In genomic region chr2:145592362-145592761, GRCh38 we compare ENCODE assay signal across 26 cellular contexts.
DNase-seq lines count a peak whose midpoint lies in the region; ATAC-seq, FAIRE-seq and TF ChIP-seq lines count a peak whose summit lies in the region.
"Had no signal": no experiment of that assay in that cellular context is flagged by ENCODE, and none has a peak within 500 bp of the region (broad histone marks: within the 10 kb centered on the region; RNA-seq: fewer than 3 reads in every experiment).

No MANE protein-coding gene starts in this region.

- H4K91ac ChIP-seq in neuronal stem cell (ENCODE audit: low read depth, low read length, poor library complexity): no peak overlapping the region

- H3K9ac ChIP-seq in neuronal stem cell (ENCODE audit: low read depth, low read length, poor library complexity): no peak overlapping the region

- H2AK5ac ChIP-seq in neuronal stem cell (ENCODE audit: low read depth, low read length): no peak overlapping the region

- no peaks in the 10 kb centered on the region for H3K27me3 ChIP-seq in GM23338 (ENCODE audit: insufficient read depth)
- no peaks in the 10 kb centered on the region for H3K27me3 ChIP-seq in neuronal stem cell (ENCODE audit: control insufficient read depth in 3 of 3, insufficient read depth in 3 of 3, low read depth in 1 of 3, low read length in 3 of 3)
- H3K27me3 ChIP-seq: foreskin keratinocyte, heart left ventricle, MG63 had no signal

- POLR2A ChIA-PET in WTC11 (lab: Charles Lee): no interaction called here

- H3K4me1 Mint-ChIP-seq in GM23338 (peaks cover 35% of the 10 kb centered on the region), WTC11 (peaks cover 41% of the 10 kb centered on the region)
- H3K4me1 Mint-ChIP-seq: activated CD8-positive, alpha-beta memory T cell treated with anti-CD3 and anti-CD28 coated beads, Interleukin-2, amount 10 ng/mL, durations not matched to agents 7 days and 5 days had no signal

- peaks cover 27% of the 10 kb centered on the region for H3K4me1 ChIP-seq in GM23338 (ENCODE audit: insufficient read depth)
- H3K4me1 ChIP-seq in neuronal stem cell (ENCODE audit: control insufficient read depth in 2 of 2, insufficient read depth in 1 of 2, low read depth in 1 of 2, low read length in 2 of 2): peaks cover 2 to 4% of the 10 kb centered on the region in 2 donors
- H3K4me1 ChIP-seq: Caco-2, foreskin keratinocyte had no signal

- H3K27ac Mint-ChIP-seq in GM23338 (no peak overlapping the region; the same call in 1 of the 2 replicates), WTC11 (peak overlapping the region; percentile 57; the same call in 1 of the 2 replicates)
- H3K27ac Mint-ChIP-seq: activated CD8-positive, alpha-beta memory T cell treated with anti-CD3 and anti-CD28 coated beads, Interleukin-2, amount 10 ng/mL, durations not matched to agents 7 days and 5 days; activated naive CD4-positive, alpha-beta T cell treated with anti-CD3 and anti-CD28 coated beads for 36 hours; activated T-cell treated with anti-CD3 and anti-CD28 coated beads, Interleukin-2, amount 50 U/mL, for 72 hours had no signal

- no peak overlapping the region for H2BK12ac ChIP-seq in neuronal stem cell (ENCODE audit: low read length)

- no peak overlapping the region for H2BK15ac ChIP-seq in neuronal stem cell (ENCODE audit: low read length)

- H3K27me3 Mint-ChIP-seq in GM23338 (ENCODE audit: insufficient read depth, low read depth, poor library complexity): no peaks in the 10 kb centered on the region
- no peaks in the 10 kb centered on the region for H3K27me3 Mint-ChIP-seq in WTC11 (ENCODE audit: low read depth)
- H3K27me3 Mint-ChIP-seq: activated CD8-positive, alpha-beta memory T cell treated with anti-CD3 and anti-CD28 coated beads, Interleukin-2, amount 10 ng/mL, durations not matched to agents 7 days and 5 days had no signal

- H3K4me2 ChIP-seq in GM23338: peak overlapping the region; percentile 41
- H3K4me2 ChIP-seq in neuronal stem cell (ENCODE audit: insufficient read depth, low read length, poor library complexity, severe bottlenecking): no peak overlapping the region
- H3K4me2 ChIP-seq: PC-9 had no signal

- no peak overlapping the region for H3K14ac ChIP-seq in neuronal stem cell (ENCODE audit: low read length)

- no peaks in the 10 kb centered on the region for H3F3A ChIP-seq in GM23338 (replicated peaks; ENCODE audit: low read depth)

- H2BK120ac ChIP-seq in neuronal stem cell (ENCODE audit: low read depth, low read length): no peak overlapping the region

- no peak overlapping the region for H3K23ac ChIP-seq in neuronal stem cell (ENCODE audit: low read depth, low read length, poor library complexity)

- peak; percentile 40 for DNase-seq in GM23338 (ENCODE audit: low spot score)
- DNase-seq in WTC11 (ENCODE audit: low spot score): no peak
- DNase-seq in fibroblast of pulmonary artery (ENCODE audit: low read depth): peak; percentile 55
- no peak for DNase-seq in neuronal stem cell (ENCODE audit: low spot score)
- no peak for DNase-seq in GM19239 (ENCODE audit: insufficient read length, low spot score)
- DNase-seq in NCI-H2227 (lab: John Stamatoyannopoulos, UW; ENCODE audit: unreplicated experiment): no peak
- DNase-seq: activated CD4-positive, CD25-positive, alpha-beta regulatory T cell; activated CD8-positive, alpha-beta memory T cell treated with anti-CD3 and anti-CD28 coated beads, Interleukin-2, amount 10 ng/mL, durations not matched to agents 7 days and 5 days; activated naive CD4-positive, alpha-beta T cell treated with anti-CD3 and anti-CD28 coated beads for 36 hours; activated T-cell treated with anti-CD3 and anti-CD28 coated beads, Interleukin-2, amount 50 U/mL, for 72 hours; Caco-2; effector CD4-positive, alpha-beta T cell; erythroblast; foreskin keratinocyte; heart left ventricle; MG63; NCI-H1417 treated with DMSO at 0.1 percent for 48 hours; NCI-H446 treated with DMSO at 0.1 percent for 48 hours; PC-9; Right ventricle myocardium superior; stimulated activated CD4-positive, alpha-beta T cell treated with anti-CD3 and anti-CD28 coated beads, Interleukin-15, amount 100 ng/mL, for 24 hours; stimulated activated naive CD4-positive, alpha-beta T cell treated with Interleukin-2 at 50 U/mL for 16 hours; T-helper 9 cell had no signal

- no peak overlapping the region for H4K8ac ChIP-seq in neuronal stem cell (ENCODE audit: low read depth, low read length)

- H3K36me3 ChIP-seq in GM23338 (ENCODE audit: insufficient read depth) (no peaks in the 10 kb centered on the region), neuronal stem cell (replicated peaks in 1 of 2; ENCODE audit: control insufficient read depth in 2 of 2, insufficient read depth in 2 of 2, low read length in 2 of 2) (no peaks in the 10 kb centered on the region)
- H3K36me3 ChIP-seq: heart left ventricle, MG63 had no signal

- CTCF ChIA-PET in WTC11 (lab: Charles Lee): no interaction called here

- no peak overlapping the region for H2BK5ac ChIP-seq in neuronal stem cell (ENCODE audit: low read length)

- H3K18ac ChIP-seq in neuronal stem cell (ENCODE audit: low read length): no peak overlapping the region

- H3K4me3 Mint-ChIP-seq in GM23338 (no peak overlapping the region), WTC11 (no peak overlapping the region)
- H3K4me3 Mint-ChIP-seq: activated CD8-positive, alpha-beta memory T cell treated with anti-CD3 and anti-CD28 coated beads, Interleukin-2, amount 10 ng/mL, durations not matched to agents 7 days and 5 days; activated naive CD4-positive, alpha-beta T cell treated with anti-CD3 and anti-CD28 coated beads for 36 hours; activated T-cell treated with anti-CD3 and anti-CD28 coated beads, Interleukin-2, amount 50 U/mL, for 72 hours had no signal

- ATAC-seq in GM23338: peak; percentile 76
- ATAC-seq in WTC11: peak; percentile 67
- no peak for ATAC-seq in HG03378 (IDR thresholded peaks at IDR 0.05; ENCODE audit: unreplicated experiment)
- no peak for ATAC-seq in GM18861 (IDR thresholded peaks at IDR 0.05; ENCODE audit: unreplicated experiment)
- ATAC-seq: activated CD8-positive, alpha-beta memory T cell treated with anti-CD3 and anti-CD28 coated beads, Interleukin-2, amount 10 ng/mL, durations not matched to agents 7 days and 5 days; activated T-cell treated with anti-CD3 and anti-CD28 coated beads, Interleukin-2, amount 50 U/mL, for 72 hours; foreskin keratinocyte; heart left ventricle had no signal

- no peaks in the 10 kb centered on the region for H3K9me3 Mint-ChIP-seq in GM23338
- H3K9me3 Mint-ChIP-seq in WTC11: no peaks in the 10 kb centered on the region
- H3K9me3 Mint-ChIP-seq: activated naive CD4-positive, alpha-beta T cell treated with anti-CD3 and anti-CD28 coated beads for 36 hours had no signal

- no peaks in the 10 kb centered on the region for H3K79me2 ChIP-seq in GM23338 (replicated peaks; ENCODE audit: insufficient read depth)

- no peak for FAIRE-seq in GM19239 (lab: Jason Lieb, UNC)

- H3K4me3 ChIP-seq in GM23338 (peak overlapping the region; percentile 15; the same call in 1 of the 2 replicates), fibroblast of pulmonary artery (replicated peaks; ENCODE audit: low read depth, low read length) (no peak overlapping the region), neuronal stem cell (ENCODE audit: low read length in 2 of 2) (no peak overlapping the region)
- H3K4me3 ChIP-seq: heart left ventricle, MG63, PC-9 had no signal

- H3K27ac ChIP-seq in GM23338 (ENCODE audit: low read depth) (no peak overlapping the region), neuronal stem cell (replicated peaks; ENCODE audit: low read length) (no peak overlapping the region)
- H3K27ac ChIP-seq: C4-2B, foreskin keratinocyte, heart left ventricle, PC-9 had no signal

- H3K36me3 Mint-ChIP-seq in GM23338 (ENCODE audit: low read depth) (no peaks in the 10 kb centered on the region), WTC11 (no peaks in the 10 kb centered on the region)
- H3K36me3 Mint-ChIP-seq: activated CD8-positive, alpha-beta memory T cell treated with anti-CD3 and anti-CD28 coated beads, Interleukin-2, amount 10 ng/mL, durations not matched to agents 7 days and 5 days had no signal

- H3K9me3 ChIP-seq in neuronal stem cell (replicated peaks in 1 of 2; ENCODE audit: control insufficient read depth in 2 of 2, insufficient read depth in 1 of 2, low read depth in 1 of 2, low read length in 2 of 2): no peaks in the 10 kb centered on the region
- H3K9me3 ChIP-seq: Caco-2, heart left ventricle, MG63 had no signal

- no peak for TF ChIP-seq CTCF in GM23338 (conservative IDR thresholded peaks at IDR 0.05; ENCODE audit: low read depth in 2 of 2)
- no peak for TF ChIP-seq CTCF in WTC11 (IDR thresholded peaks at IDR 0.05)
- TF ChIP-seq CTCF in fibroblast of pulmonary artery (IDR thresholded peaks at IDR 0.05; ENCODE audit: low read length, missing control alignments): no peak

- H3K79me1 ChIP-seq in neuronal stem cell (ENCODE audit: low read depth, low read length): no peaks in the 10 kb centered on the region

- WGBS in neuronal stem cell (ENCODE audit: extremely low coverage in 2 of 2, insufficient read length in 2 of 2, insufficient replicate concordance in 1 of 2), 2 donors: no CpG with 5 or more reads among the region's 1 CpG

- peak overlapping the region; percentile 57; the same call in 1 of the 2 replicates for H2AFZ ChIP-seq in GM23338
- peak overlapping the region; percentile 62 for H2AFZ ChIP-seq in neuronal stem cell (ENCODE audit: low read length)
- H2AFZ ChIP-seq: PC-9 had no signal

- H3K4ac ChIP-seq in neuronal stem cell (ENCODE audit: low read length): no peak overlapping the region

- peaks cover 7% of the 10 kb centered on the region; the same call in 1 of the 2 replicates for H3K9me2 ChIP-seq in GM23338 (ENCODE audit: insufficient read depth)

- no peaks in the 10 kb centered on the region for H4K20me1 ChIP-seq in GM23338 (replicated peaks; ENCODE audit: insufficient read depth)

TF ChIP-seq in GM23338, 12 proteins besides CTCF, POLR2A, EP300 and RAD21 (continues in another document):
- no peak for TF ChIP-seq CREB1 (CRISPR knock-in tag; IDR thresholded peaks at IDR 0.05; ENCODE audit: low read depth)

TF ChIP-seq in WTC11, 78 proteins besides CTCF, POLR2A, EP300 and RAD21 (continues in another document):
- TF ChIP-seq MXD4 (CRISPR knock-in tag; IDR thresholded peaks at IDR 0.05; ENCODE audit: borderline replicate concordance): no peak
- TF ChIP-seq ZNF416 (CRISPR knock-in tag; IDR thresholded peaks at IDR 0.05): no peak
- peak; percentile 47; the same call in 1 of the 2 replicates for TF ChIP-seq TEAD1 (CRISPR knock-in tag; IDR thresholded peaks at IDR 0.05)
- TF ChIP-seq MAX (CRISPR knock-in tag; IDR thresholded peaks at IDR 0.05): no peak

Comparison
In these comparisons a context has a peak if more than half of its experiments do, and no peak if none do; other contexts are left out.
1. ATAC-seq: peak in GM23338 (single experiment) and WTC11 (single experiment); none in HG03378 (single experiment) and GM18861 (single experiment).
2. DNase-seq: peak in GM23338 (single experiment) and fibroblast of pulmonary artery (single experiment); none in WTC11 (single experiment), neuronal stem cell (single experiment), GM19239 (single experiment) and NCI-H2227 (single experiment).